Comparison of ENCODE assay signal across 9 cellular contexts in the genomic region with DNA sequence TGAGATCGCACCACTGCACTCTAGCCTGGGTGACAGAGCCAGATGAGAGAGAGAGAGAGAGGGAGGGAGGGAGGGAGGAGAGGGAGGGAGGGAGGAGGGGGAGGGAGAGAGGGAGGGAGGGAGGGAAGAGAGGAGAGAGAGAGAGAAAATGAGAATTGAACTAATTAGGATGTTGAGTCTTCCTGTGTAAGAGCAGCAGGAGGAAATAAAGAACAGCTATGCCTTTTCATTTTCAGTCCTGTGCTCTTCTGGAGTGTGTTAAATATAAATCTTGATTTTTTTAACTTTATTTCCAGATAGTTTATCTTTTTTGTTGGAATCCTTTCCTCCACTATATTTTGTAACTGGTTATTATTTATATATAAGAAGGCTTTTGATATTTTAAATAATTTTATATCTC.
"Had no signal": no experiment of that assay in that cellular context is flagged by ENCODE, and none has a peak within 500 bp of the region (broad histone marks: within the 10 kb centered on the region; RNA-seq: fewer than 3 reads in every experiment).

No MANE protein-coding gene starts in this region.

- H3K9me3 ChIP-seq: HAP-1 had no signal

- H3K4me1 ChIP-seq: HAP-1 had no signal

- FAIRE-seq: H1, HTR-8/SVneo had no signal

- H3K4me3 ChIP-seq: GM23338, HAP-1 had no signal

- H3K36me3 Mint-ChIP-seq: IgD-negative memory B cell had no signal

- H3K4me3 Mint-ChIP-seq: GM23338, HFFc6, IgD-negative memory B cell had no signal

- ATAC-seq: GM23338, HCT116 had no signal

- H3K27ac Mint-ChIP-seq: GM23338, HFFc6 had no signal

- H3K36me3 ChIP-seq: HAP-1 had no signal

- DNase-seq: H7, HFFc6, KG1 had no signal
